In genomic region chrX:24395775-24396174, GRCh38 we compare ENCODE assay signal across 1 cellular context.
A peak's percentile ranks its signal among the peaks of the same experiment; 100 is the strongest.
TF ChIP-seq lines count a peak whose summit lies in the region.

No MANE protein-coding gene starts in this region.

TF ChIP-seq in GM12878, 131 proteins besides CTCF, POLR2A, EP300 and RAD21 (continued from another document):
- no peak for TF ChIP-seq SP1 (IDR thresholded peaks at IDR 0.05; ENCODE audit: low read depth, low read length)
- TF ChIP-seq IRF4 (IDR thresholded peaks at IDR 0.05; ENCODE audit: low read depth, low read length), result peak; percentile 48; the same call in 1 of the 2 replicates
- no peak for TF ChIP-seq TBL1XR1 (IDR thresholded peaks at IDR 0.05; ENCODE audit: low read depth, low read length)
- TF ChIP-seq CHD1 (IDR thresholded peaks at IDR 0.05; ENCODE audit: low read depth, low read length), result no peak
- TF ChIP-seq NR2C2 (IDR thresholded peaks at IDR 0.05; ENCODE audit: borderline replicate concordance, control insufficient read depth, insufficient read length, low read depth), result no peak
- TF ChIP-seq ZNF274 (IDR thresholded peaks at IDR 0.05; ENCODE audit: insufficient read depth, insufficient read length), result no peak
- TF ChIP-seq SMC3 (IDR thresholded peaks at IDR 0.05; ENCODE audit: borderline replicate concordance, low read length), result peak; percentile 97
- no peak for TF ChIP-seq IRF5 (IDR thresholded peaks at IDR 0.05; ENCODE audit: borderline replicate concordance)
- TF ChIP-seq FOXM1 (IDR thresholded peaks at IDR 0.05; ENCODE audit: low read depth, low read length), result 0 out of 2 replicates have a peak, but pooled peaks have one; percentile 23
- peak; percentile 69; the same call in 1 of the 2 replicates for TF ChIP-seq ATF7 (IDR thresholded peaks at IDR 0.05; ENCODE audit: low read depth)
- TF ChIP-seq SRF (IDR thresholded peaks at IDR 0.05; ENCODE audit: low read depth in 2 of 2, low read length in 2 of 2), result no peak
- no peak for TF ChIP-seq NFYA (IDR thresholded peaks at IDR 0.05; ENCODE audit: borderline replicate concordance, low read depth, low read length)
- TF ChIP-seq CEBPZ (IDR thresholded peaks at IDR 0.05; ENCODE audit: low read depth, low read length), result no peak
- no peak for TF ChIP-seq ZNF687 (IDR thresholded peaks at IDR 0.05)
- 0 out of 2 replicates have a peak, but pooled peaks have one; percentile 31 for TF ChIP-seq YY1 (IDR thresholded peaks at IDR 0.05; ENCODE audit: low read depth, low read length)
- TF ChIP-seq GABPA (IDR thresholded peaks at IDR 0.05; ENCODE audit: low read depth), result no peak
- peak; percentile 49; the same call in 1 of the 2 replicates for TF ChIP-seq RUNX3 (IDR thresholded peaks at IDR 0.05; ENCODE audit: low read length)
